10 cellular contexts compared by ENCODE assay signal in the genomic region with DNA sequence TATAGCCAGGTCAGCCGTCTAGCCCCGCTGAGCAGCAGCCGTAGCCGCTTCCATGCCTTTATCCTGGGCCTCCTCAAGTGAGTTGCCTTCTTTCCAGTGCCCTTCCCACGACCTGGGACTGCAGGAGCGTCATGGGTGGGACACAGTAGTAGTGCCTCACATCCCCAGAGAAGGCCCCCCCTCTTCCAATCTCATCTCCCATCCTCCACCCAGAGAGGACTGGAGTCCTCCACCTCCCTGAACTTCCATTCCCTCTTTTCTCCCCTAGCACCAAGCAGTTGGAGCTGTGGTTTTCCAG. TPM values are rescaled to one million over a fixed set of nuclear protein-coding genes. Genes with fewer than 3 reads are reported as not detected.
A peak's percentile ranks its signal among the peaks of the same experiment; 100 is the strongest.
DNase-seq lines count a peak whose midpoint lies in the region; ATAC-seq and TF ChIP-seq lines count a peak whose summit lies in the region.
"Had no signal": no experiment of that assay in that cellular context is flagged by ENCODE, and none has a peak within 500 bp of the region (broad histone marks: within the 10 kb centered on the region; RNA-seq: fewer than 3 reads in every experiment).

No MANE protein-coding gene starts in this region.

- ATAC-seq in left lung = no peak
- ATAC-seq in GM19023 (IDR thresholded peaks at IDR 0.05; ENCODE audit: unreplicated experiment) = no peak

- 67 to 69% methylated on average over 6 of the region's 6 CpGs for WGBS in ectodermal cell, 2 experiments

- no peaks in the 10 kb centered on the region for H3K9me3 ChIP-seq in NT2/D1 (ENCODE audit: insufficient read depth, low read length)
- no peaks in the 10 kb centered on the region for H3K9me3 ChIP-seq in ectodermal cell (ENCODE audit: control insufficient read depth, low read length)
- H3K9me3 ChIP-seq in left lung = no peaks in the 10 kb centered on the region

- H3K36me3 ChIP-seq in BJ (ENCODE audit: control insufficient read depth, insufficient read depth, low read length) (peaks cover 9% of the 10 kb centered on the region), NT2/D1 (ENCODE audit: insufficient read depth, insufficient read length, low read length) (peaks cover 59% of the 10 kb centered on the region), ectodermal cell (ENCODE audit: control insufficient read depth, insufficient read depth, low read length) (peaks cover 11% of the 10 kb centered on the region), left lung (peaks cover 0 to 41% of the 10 kb centered on the region in 2 donors)

- H3K27ac Mint-ChIP-seq in neural crest cell (ENCODE audit: unreplicated experiment) = no peak overlapping the region

- H3K4me1 ChIP-seq in NT2/D1 (ENCODE audit: insufficient read depth, insufficient read length) = peaks cover 36% of the 10 kb centered on the region
- peaks cover 23% of the 10 kb centered on the region for H3K4me1 ChIP-seq in ectodermal cell (ENCODE audit: control insufficient read depth, insufficient read depth, low read length)
- H3K4me1 ChIP-seq in left lung = peaks cover 11 to 39% of the 10 kb centered on the region in 2 donors

- H3K9ac ChIP-seq in NT2/D1 (ENCODE audit: insufficient read length, low read depth) = peak overlapping the region; percentile 100

- TF ChIP-seq CTCF in BJ (IDR thresholded peaks at IDR 0.05; ENCODE audit: insufficient read depth, low read depth, low read length) (no peak), neural crest cell (conservative IDR thresholded peaks at IDR 0.05) (no peak), left lung (IDR thresholded peaks at IDR 0.05) (no peak)

- CTCF ChIA-PET in BJ (lab: Yijun Ruan, JAX) = interaction anchor here (0.9 to 4.3 kb wide), 5 partner anchors 9 to 82 kb away, joined by 3 to 54 read pairs (median 7); no protein-coding TSS in a partner anchor

- no peak overlapping the region for H3K27ac ChIP-seq in ectodermal cell (ENCODE audit: insufficient read depth, low read depth, low read length, poor library complexity, severe bottlenecking)
- H3K27ac ChIP-seq in left lung = peak overlapping the region in 1 of 2 donors; percentile 92

- H3K27me3 ChIP-seq in BJ (ENCODE audit: control insufficient read depth, insufficient read depth, low read length) (no peaks in the 10 kb centered on the region), NT2/D1 (ENCODE audit: insufficient read depth, insufficient read length) (no peaks in the 10 kb centered on the region), ectodermal cell (ENCODE audit: control insufficient read depth, insufficient read depth, low read length, poor library complexity, severe bottlenecking) (peaks cover 7% of the 10 kb centered on the region), left lung (no peaks in the 10 kb centered on the region)

- H3K4me1 Mint-ChIP-seq in neural crest cell = peaks cover 35% of the 10 kb centered on the region

- H3K36me3 Mint-ChIP-seq in neural crest cell (ENCODE audit: low read depth) = no peaks in the 10 kb centered on the region

- intact Hi-C loops in left lung (cut with DNase I) = no loop called here

- POLR2A ChIA-PET in BJ (lab: Charles Lee) = no interaction called here

- H3K9me3 Mint-ChIP-seq in neural crest cell = no peaks in the 10 kb centered on the region

- H3K4me3 Mint-ChIP-seq in neural crest cell = peak overlapping the region; percentile 89

- peaks cover 11% of the 10 kb centered on the region for H3K27me3 Mint-ChIP-seq in neural crest cell (ENCODE audit: low read depth)

- H3K4me3 ChIP-seq in BJ (ENCODE audit: low read depth, low read length) = peak overlapping the region; percentile 66
- H3K4me3 ChIP-seq in NT2/D1 (ENCODE audit: insufficient read length, low read depth) = peak overlapping the region; percentile 99
- H3K4me3 ChIP-seq in ectodermal cell (ENCODE audit: insufficient read depth, low read depth, low read length) = peak overlapping the region; percentile 76
- peak overlapping the region in 1 of 2 donors; percentile 68 for H3K4me3 ChIP-seq in left lung

- DNase-seq in BJ (ENCODE audit: low read depth) (no peak), NT2/D1 (ENCODE audit: low read depth, low spot score) (no peak), neural crest cell (ENCODE audit: low read depth, low spot score) (no peak), left lung (no peak), hippocampal formation (lab: John Stamatoyannopoulos, UW) (no peak), SW480 (ENCODE audit: low spot score) (no peak)
- DNase-seq: T-helper 9 cell had no signal

RNA-seq across cellular contexts. Expression of a gene that starts 4.9 kb away (rescaled TPM):
- polyA plus RNA-seq in BJ (2011; rRNA removed) = 23.2 and 34.1 TPM in 2 replicates
- 13.4 and 17.1 TPM in 2 replicates for polyA minus RNA-seq in BJ (2011; rRNA and poly(A)+ RNA removed)
- 53.7 TPM for polyA plus RNA-seq in ectodermal cell (2013, experiment 1 of 4)
- 50.2 TPM for polyA plus RNA-seq in ectodermal cell (2013, experiment 2 of 4)
- 43.7 TPM for polyA plus RNA-seq in ectodermal cell (2013, experiment 3 of 4)
- 45.8 TPM for polyA plus RNA-seq in ectodermal cell (2013, experiment 4 of 4)
- total RNA-seq in neural crest cell (55.2 and 56.6 TPM in 2 replicates), left lung (10 to 100 TPM; 36.2 to 42.8 TPM)

RNA-seq across cellular contexts. Expression of a gene that starts 16.9 kb away (rescaled TPM):
- polyA plus RNA-seq in BJ (2011; rRNA removed) = 126 and 131 TPM in 2 replicates
- polyA minus RNA-seq in BJ (2011; rRNA and poly(A)+ RNA removed) = 34.5 and 53.5 TPM in 2 replicates
- 312 TPM for polyA plus RNA-seq in ectodermal cell (2013, experiment 1 of 4)
- polyA plus RNA-seq in ectodermal cell (2013, experiment 2 of 4) = 275 TPM
- polyA plus RNA-seq in ectodermal cell (2013, experiment 3 of 4) = 219 TPM
- 213 TPM for polyA plus RNA-seq in ectodermal cell (2013, experiment 4 of 4)
- total RNA-seq in neural crest cell (665 and 693 TPM in 2 replicates), left lung (100 to 1,000 TPM; 206 to 411 TPM)

RNA-seq across cellular contexts. Expression of a gene that starts 24.3 kb away (rescaled TPM):
- 0.02 TPM in 2 replicates for polyA plus RNA-seq in BJ (2011; rRNA removed)
- polyA minus RNA-seq in BJ (2011; rRNA and poly(A)+ RNA removed) = 0.05 TPM in 1 of 2 replicates, not detected in the other
- 0.59 TPM for polyA plus RNA-seq in ectodermal cell (2013, experiment 1 of 4)
- 0.41 TPM for polyA plus RNA-seq in ectodermal cell (2013, experiment 2 of 4)
- 0.48 TPM for polyA plus RNA-seq in ectodermal cell (2013, experiment 3 of 4)
- 0.36 TPM for polyA plus RNA-seq in ectodermal cell (2013, experiment 4 of 4)
- total RNA-seq in neural crest cell (not detected in 2 replicates), left lung (not detected)
- total RNA-seq: glomerular endothelial cell had no signal

RNA-seq across cellular contexts. Expression of a gene that starts 48.3 kb away (rescaled TPM):
- 1.8 and 4.0 TPM in 2 replicates for polyA plus RNA-seq in BJ (2011; rRNA removed)
- polyA minus RNA-seq in BJ (2011; rRNA and poly(A)+ RNA removed) = 2.4 and 3.4 TPM in 2 replicates
- 4.9 TPM for polyA plus RNA-seq in ectodermal cell (2013, experiment 1 of 4)
- polyA plus RNA-seq in ectodermal cell (2013, experiment 2 of 4) = 4.7 TPM
- polyA plus RNA-seq in ectodermal cell (2013, experiment 3 of 4) = 4.5 TPM
- 6.8 TPM for polyA plus RNA-seq in ectodermal cell (2013, experiment 4 of 4)
- total RNA-seq in neural crest cell (20.8 and 22.4 TPM in 2 replicates), left lung (1 to 10 TPM; 2.4 to 3.8 TPM)

RNA-seq across cellular contexts. Expression of a gene that starts 52.2 kb away (rescaled TPM):
- polyA plus RNA-seq in BJ (2011; rRNA removed) = 46.1 and 57.4 TPM in 2 replicates
- polyA minus RNA-seq in BJ (2011; rRNA and poly(A)+ RNA removed) = 38.6 and 41.2 TPM in 2 replicates
- polyA plus RNA-seq in ectodermal cell (2013, experiment 1 of 4) = 91.6 TPM
- polyA plus RNA-seq in ectodermal cell (2013, experiment 2 of 4) = 87.6 TPM
- 75.9 TPM for polyA plus RNA-seq in ectodermal cell (2013, experiment 3 of 4)
- polyA plus RNA-seq in ectodermal cell (2013, experiment 4 of 4) = 89.8 TPM
- total RNA-seq in neural crest cell (101 and 104 TPM in 2 replicates), left lung (10 to 100 TPM; 45.4 to 55.2 TPM)
